Comparison of ENCODE assay signal across 38 cellular contexts in genomic region chr1:159311679-159312078, GRCh38. TPM values are rescaled to one million over a fixed set of nuclear protein-coding genes. Genes with fewer than 3 reads are reported as not detected.
"Had no signal": no experiment of that assay in that cellular context is flagged by ENCODE, and none has a peak within 500 bp of the region (broad histone marks: within the 10 kb centered on the region; RNA-seq: fewer than 3 reads in every experiment).

No MANE protein-coding gene starts in this region.

- H3K4me3 Mint-ChIP-seq: activated CD4-positive, alpha-beta memory T cell treated with anti-CD3 and anti-CD28 coated beads, Interleukin-2, amount 10 ng/mL, durations not matched to agents 7 days and 5 days; activated CD4-positive, alpha-beta T cell treated with anti-CD3 and anti-CD28 coated beads for 36 hours; activated CD4-positive, alpha-beta T cell treated with anti-CD3 and anti-CD28 coated beads, Interleukin-2, amount 10 ng/mL, durations not matched to agents 7 days and 5 days; activated CD8-positive, alpha-beta memory T cell treated with anti-CD3 and anti-CD28 coated beads, Interleukin-2, amount 10 ng/mL, durations not matched to agents 7 days and 5 days; activated CD8-positive, alpha-beta T cell treated with anti-CD3 and anti-CD28 coated beads, Interleukin-2, amount 10 ng/mL, durations not matched to agents 7 days and 5 days; activated naive CD4-positive, alpha-beta T cell treated with anti-CD3 and anti-CD28 coated beads, Interleukin-2, amount 10 ng/mL, durations not matched to agents 7 days and 5 days; activated naive CD4-positive, alpha-beta T cell treated with anti-CD3 and anti-CD28 coated beads, Interleukin-2, amount 50 U/mL, for 24 hours; activated naive CD8-positive, alpha-beta T cell; activated naive CD8-positive, alpha-beta T cell treated with anti-CD3 and anti-CD28 coated beads, Interleukin-2, amount 10 ng/mL, durations not matched to agents 7 days and 5 days; activated naive CD8-positive, alpha-beta T cell treated with anti-CD3 and anti-CD28 coated beads, Interleukin-2, amount 50 U/mL, for 24 hours; activated T-cell treated with anti-CD3 and anti-CD28 coated beads, Interleukin-2, amount 50 U/mL, for 24 hours; brain; central memory CD8-positive, alpha-beta T cell; T-cell; T-helper 17 cell; T-helper 2 cell treated with Interferon-gamma antibody and Interleukin-4, amounts not matched to agents 5 μg/mL and 100 μg/mL, for 36 hours had no signal

- H3K9me3 Mint-ChIP-seq: activated CD4-positive, alpha-beta memory T cell treated with anti-CD3 and anti-CD28 coated beads, Interleukin-2, amount 10 ng/mL, durations not matched to agents 7 days and 5 days; activated CD4-positive, alpha-beta T cell treated with anti-CD3 and anti-CD28 coated beads, Interleukin-2, amount 10 ng/mL, durations not matched to agents 7 days and 5 days; activated naive CD4-positive, alpha-beta T cell treated with anti-CD3 and anti-CD28 coated beads, Interleukin-2, amount 10 ng/mL, durations not matched to agents 7 days and 5 days; activated naive CD4-positive, alpha-beta T cell treated with anti-CD3 and anti-CD28 coated beads, Interleukin-2, amount 50 U/mL, for 24 hours; activated naive CD8-positive, alpha-beta T cell treated with anti-CD3 and anti-CD28 coated beads, Interleukin-2, amount 10 ng/mL, durations not matched to agents 7 days and 5 days; activated naive CD8-positive, alpha-beta T cell treated with anti-CD3 and anti-CD28 coated beads, Interleukin-2, amount 50 U/mL, for 24 hours; activated T-cell treated with anti-CD3 and anti-CD28 coated beads, Interleukin-2, amount 50 U/mL, for 24 hours; activated T-helper 2 cell treated with anti-CD3 and anti-CD28 coated beads, Interferon-gamma antibody, Interleukin-2, Interleukin-4, amounts not matched to agents 10 μg/mL and 5 μg/mL and 100 μg/mL, durations not matched to agents 14 hours and 24 hours and 36 hours; brain; central memory CD8-positive, alpha-beta T cell; T-cell; T-helper 2 cell treated with Interferon-gamma antibody and Interleukin-4, amounts not matched to agents 5 μg/mL and 100 μg/mL, for 36 hours had no signal

- H3K36me3 Mint-ChIP-seq: activated CD8-positive, alpha-beta memory T cell treated with anti-CD3 and anti-CD28 coated beads, Interleukin-2, amount 10 ng/mL, durations not matched to agents 7 days and 5 days; activated naive CD4-positive, alpha-beta T cell treated with anti-CD3 and anti-CD28 coated beads, Interleukin-2, amount 10 ng/mL, durations not matched to agents 7 days and 5 days; activated naive CD4-positive, alpha-beta T cell treated with anti-CD3 and anti-CD28 coated beads, Interleukin-2, amount 50 U/mL, for 24 hours; activated naive CD8-positive, alpha-beta T cell; activated naive CD8-positive, alpha-beta T cell treated with anti-CD3 and anti-CD28 coated beads, Interleukin-2, amount 10 ng/mL, durations not matched to agents 7 days and 5 days; brain; T-cell had no signal

- H3K9me3 ChIP-seq: ascending aorta had no signal

- H3K4me1 Mint-ChIP-seq: activated CD4-positive, alpha-beta memory T cell treated with anti-CD3 and anti-CD28 coated beads, Interleukin-2, amount 10 ng/mL, durations not matched to agents 7 days and 5 days; activated CD4-positive, alpha-beta T cell treated with anti-CD3 and anti-CD28 coated beads for 36 hours; activated CD4-positive, alpha-beta T cell treated with anti-CD3 and anti-CD28 coated beads, Interleukin-2, amount 10 ng/mL, durations not matched to agents 7 days and 5 days; activated CD8-positive, alpha-beta memory T cell treated with anti-CD3 and anti-CD28 coated beads, Interleukin-2, amount 10 ng/mL, durations not matched to agents 7 days and 5 days; activated naive CD4-positive, alpha-beta T cell treated with anti-CD3 and anti-CD28 coated beads, Interleukin-2, amount 10 ng/mL, durations not matched to agents 7 days and 5 days; activated naive CD4-positive, alpha-beta T cell treated with anti-CD3 and anti-CD28 coated beads, Interleukin-2, amount 50 U/mL, for 24 hours; activated naive CD8-positive, alpha-beta T cell treated with anti-CD3 and anti-CD28 coated beads, Interleukin-2, amount 10 ng/mL, durations not matched to agents 7 days and 5 days; activated naive CD8-positive, alpha-beta T cell treated with anti-CD3 and anti-CD28 coated beads, Interleukin-2, amount 50 U/mL, for 24 hours; brain; central memory CD8-positive, alpha-beta T cell; T-cell; T-helper 17 cell had no signal

- H3K27ac ChIP-seq: ascending aorta, cardiac muscle cell, VCaP had no signal

- H3K4me1 ChIP-seq: ascending aorta had no signal

- H3K27me3 ChIP-seq: ascending aorta, cardiac muscle cell had no signal

- H3K4me3 ChIP-seq: ascending aorta, cardiac muscle cell had no signal

- H3K36me3 ChIP-seq: ascending aorta, cardiac muscle cell had no signal

- DNase-seq: activated CD4-positive, alpha-beta memory T cell treated with anti-CD3 and anti-CD28 coated beads, Interleukin-2, amount 10 ng/mL, durations not matched to agents 7 days and 5 days; activated CD4-positive, alpha-beta T cell treated with anti-CD3 and anti-CD28 coated beads for 1 hour; activated CD4-positive, alpha-beta T cell treated with anti-CD3 and anti-CD28 coated beads for 36 hours; activated CD4-positive, alpha-beta T cell treated with anti-CD3 and anti-CD28 coated beads for 48 hours; activated CD4-positive, alpha-beta T cell treated with anti-CD3 and anti-CD28 coated beads, Interleukin-2, amount 10 ng/mL, durations not matched to agents 7 days and 5 days; activated CD4-positive, alpha-beta T cell treated with anti-CD3 and anti-CD28 coated beads, Interleukin-2, amount 50 U/mL, for 48 hours; activated CD4-positive, CD25-positive, alpha-beta regulatory T cell; activated CD8-positive, alpha-beta memory T cell treated with anti-CD3 and anti-CD28 coated beads for 24 hours; activated CD8-positive, alpha-beta memory T cell treated with anti-CD3 and anti-CD28 coated beads, Interleukin-2, amount 10 ng/mL, durations not matched to agents 7 days and 5 days; activated CD8-positive, alpha-beta memory T cell treated with anti-CD3 and anti-CD28 coated beads, Interleukin-2, amount 50 U/mL, for 48 hours; activated CD8-positive, alpha-beta T cell treated with anti-CD3 and anti-CD28 coated beads, Interleukin-2, amount 10 ng/mL, durations not matched to agents 7 days and 5 days; activated effector memory CD4-positive, alpha-beta T cell treated with Interleukin-2 at 50 U/mL for 16 hours; activated gamma-delta T cell; activated naive CD4-positive, alpha-beta T cell treated with anti-CD3 and anti-CD28 coated beads, Interleukin-2, amount 10 ng/mL, durations not matched to agents 7 days and 5 days; activated naive CD4-positive, alpha-beta T cell treated with Interleukin-2 at 50 U/mL for 16 hours; activated naive CD8-positive, alpha-beta T cell treated with anti-CD3 and anti-CD28 coated beads, Interleukin-2, amount 10 ng/mL, durations not matched to agents 7 days and 5 days; activated naive CD8-positive, alpha-beta T cell treated with anti-CD3 and anti-CD28 coated beads, Interleukin-2, amount 50 U/mL, for 24 hours; activated T-cell treated with anti-CD3 and anti-CD28 coated beads, Interleukin-2, amount 50 U/mL, for 24 hours; activated T-cell treated with anti-CD3 and anti-CD28 coated beads, Interleukin-2, amount 50 U/mL, for 48 hours; amygdala; anterior cingulate cortex; caudate nucleus; cerebellar nuclear complex; T-cell; T-helper 17 cell; T-helper 9 cell had no signal

- H3K27ac Mint-ChIP-seq: activated CD4-positive, alpha-beta memory T cell treated with anti-CD3 and anti-CD28 coated beads, Interleukin-2, amount 10 ng/mL, durations not matched to agents 7 days and 5 days; activated CD4-positive, alpha-beta T cell treated with anti-CD3 and anti-CD28 coated beads for 36 hours; activated CD4-positive, alpha-beta T cell treated with anti-CD3 and anti-CD28 coated beads, Interleukin-2, amount 10 ng/mL, durations not matched to agents 7 days and 5 days; activated CD8-positive, alpha-beta memory T cell treated with anti-CD3 and anti-CD28 coated beads, Interleukin-2, amount 10 ng/mL, durations not matched to agents 7 days and 5 days; activated CD8-positive, alpha-beta T cell treated with anti-CD3 and anti-CD28 coated beads, Interleukin-2, amount 10 ng/mL, durations not matched to agents 7 days and 5 days; activated naive CD4-positive, alpha-beta T cell treated with anti-CD3 and anti-CD28 coated beads, Interleukin-2, amount 10 ng/mL, durations not matched to agents 7 days and 5 days; activated naive CD4-positive, alpha-beta T cell treated with anti-CD3 and anti-CD28 coated beads, Interleukin-2, amount 50 U/mL, for 24 hours; activated naive CD8-positive, alpha-beta T cell; activated naive CD8-positive, alpha-beta T cell treated with anti-CD3 and anti-CD28 coated beads, Interleukin-2, amount 10 ng/mL, durations not matched to agents 7 days and 5 days; activated naive CD8-positive, alpha-beta T cell treated with anti-CD3 and anti-CD28 coated beads, Interleukin-2, amount 50 U/mL, for 24 hours; activated T-cell treated with anti-CD3 and anti-CD28 coated beads, Interleukin-2, amount 50 U/mL, for 24 hours; activated T-helper 2 cell treated with anti-CD3 and anti-CD28 coated beads, Interferon-gamma antibody, Interleukin-2, Interleukin-4, amounts not matched to agents 10 μg/mL and 5 μg/mL and 100 μg/mL, durations not matched to agents 14 hours and 24 hours and 36 hours; brain; T-cell; T-helper 17 cell; T-helper 2 cell treated with Interferon-gamma antibody and Interleukin-4, amounts not matched to agents 5 μg/mL and 100 μg/mL, for 36 hours had no signal

- ATAC-seq: activated CD4-positive, alpha-beta T cell treated with anti-CD3 and anti-CD28 coated beads for 36 hours; activated CD4-positive, CD25-positive, alpha-beta regulatory T cell treated with anti-CD3 and anti-CD28 coated beads, Interleukin-2, amount 50 U/mL, for 24 hours; activated CD8-positive, alpha-beta memory T cell treated with anti-CD3 and anti-CD28 coated beads, Interleukin-2, amount 10 ng/mL, durations not matched to agents 7 days and 5 days; activated CD8-positive, alpha-beta T cell treated with anti-CD3 and anti-CD28 coated beads, Interleukin-2, amount 10 ng/mL, durations not matched to agents 7 days and 5 days; activated naive CD8-positive, alpha-beta T cell treated with anti-CD3 and anti-CD28 coated beads, Interleukin-2, amount 50 U/mL, for 24 hours; T-cell; T-helper 17 cell had no signal

RNA-seq across cellular contexts. Expression of gene FCER1A, which starts 9.5 kb away (rescaled TPM):
- total RNA-seq: activated CD4-positive, alpha-beta memory T cell treated with anti-CD3 and anti-CD28 coated beads, Interleukin-2, amount 10 ng/mL, durations not matched to agents 7 days and 5 days; activated CD4-positive, alpha-beta T cell treated with anti-CD3 and anti-CD28 coated beads for 36 hours; activated CD4-positive, alpha-beta T cell treated with anti-CD3 and anti-CD28 coated beads, Interleukin-2, amount 10 ng/mL, durations not matched to agents 7 days and 5 days; activated CD8-positive, alpha-beta memory T cell treated with anti-CD3 and anti-CD28 coated beads, Interleukin-2, amount 10 ng/mL, durations not matched to agents 7 days and 5 days; activated CD8-positive, alpha-beta T cell treated with anti-CD3 and anti-CD28 coated beads, Interleukin-2, amount 10 ng/mL, durations not matched to agents 7 days and 5 days; activated naive CD8-positive, alpha-beta T cell treated with anti-CD3 and anti-CD28 coated beads, Interleukin-2, amount 10 ng/mL, durations not matched to agents 7 days and 5 days; activated T-helper 2 cell treated with anti-CD3 and anti-CD28 coated beads, Interferon-gamma antibody, Interleukin-2, Interleukin-4, amounts not matched to agents 10 μg/mL and 5 μg/mL and 100 μg/mL, durations not matched to agents 14 hours and 24 hours and 36 hours; ascending aorta; bronchial epithelial cell; cardiac muscle cell; T-helper 1 cell treated with Interleukin-12 subunit alpha and Interleukin-12 subunit beta and Interleukin-4 antibody, amounts not matched to agents 30 ng/mL and 1 ng/mL, for 36 hours had no signal
